ENCODE assay signal across 21 cellular contexts in genomic region chr9:116585896-116586295, GRCh38.
DNase-seq lines count a peak whose midpoint lies in the region; ATAC-seq, FAIRE-seq and TF ChIP-seq lines count a peak whose summit lies in the region.
"Had no signal": no experiment of that assay in that cellular context is flagged by ENCODE, and none has a peak within 500 bp of the region (broad histone marks: within the 10 kb centered on the region; RNA-seq: fewer than 3 reads in every experiment).

No MANE protein-coding gene starts in this region.

- peak; percentile 48 for FAIRE-seq in H54 (lab: Jason Lieb, UNC)
- FAIRE-seq: A204.1, D721Med, GM12878, H1 had no signal

- H3K14ac ChIP-seq in trophoblast cell (ENCODE audit: low read length), result no peak overlapping the region

- H2BK5ac ChIP-seq in trophoblast cell (ENCODE audit: low read depth, low read length, poor library complexity), result no peak overlapping the region

- H3K79me1 ChIP-seq in trophoblast cell (ENCODE audit: low read length), result no peaks in the 10 kb centered on the region

- DNase-seq in GM03348 (ENCODE audit: low spot score) (peak; percentile 16), H54 (ENCODE audit: insufficient read length, low spot score) (no peak), RPMI7951 (ENCODE audit: low read depth) (peak; percentile 52), myocyte (ENCODE audit: low read depth) (peak; percentile 8), trophoblast cell (no peak)
- no peak for DNase-seq in activated CD4-positive, alpha-beta T cell treated with anti-CD3 and anti-CD28 coated beads for 36 hours
- DNase-seq: BE2C; CD8-positive, alpha-beta T cell; COR-L47; DMS153; DMS79 treated with DMSO at 0.1 percent for 48 hours; GDM1; HCEC 1CT; IMR-90; KBM-7 had no signal

- H3K23ac ChIP-seq in trophoblast cell (ENCODE audit: low read length), result no peak overlapping the region

- no peak overlapping the region for H2AK5ac ChIP-seq in trophoblast cell (ENCODE audit: low read length)

- no peaks in the 10 kb centered on the region for H3K27me3 ChIP-seq in trophoblast cell (ENCODE audit: insufficient read depth, low read length)
- H3K27me3 ChIP-seq: BE2C had no signal

- no peak overlapping the region for H2AFZ ChIP-seq in trophoblast cell (ENCODE audit: insufficient read depth, low read length, poor library complexity)

- no peaks in the 10 kb centered on the region for H3K36me3 ChIP-seq in trophoblast cell (ENCODE audit: control insufficient read depth in 1 of 2, insufficient read depth in 2 of 2, low read length in 2 of 2)
- H3K36me3 ChIP-seq: BE2C had no signal

- intact Hi-C loops in activated CD4-positive, alpha-beta T cell treated with anti-CD3 and anti-CD28 coated beads for 36 hours (cut with DNase I, micrococcal nuclease), result no loop called here

- POLR2A ChIA-PET in activated CD4-positive, alpha-beta T cell treated with anti-CD3 and anti-CD28 coated beads for 36 hours (lab: Charles Lee), result no interaction called here

- no peak overlapping the region for H3K4me3 Mint-ChIP-seq in activated CD4-positive, alpha-beta T cell treated with anti-CD3 and anti-CD28 coated beads for 36 hours
- H3K4me3 Mint-ChIP-seq: CD14-positive monocyte; CD8-positive, alpha-beta T cell had no signal

- H3K9me3 Mint-ChIP-seq in activated CD4-positive, alpha-beta T cell treated with anti-CD3 and anti-CD28 coated beads for 36 hours (ENCODE audit: low read depth), result peaks cover 13% of the 10 kb centered on the region

- H3K4me1 ChIP-seq in trophoblast cell (ENCODE audit: control insufficient read depth in 1 of 2, insufficient read depth in 2 of 2, low read length in 2 of 2), result no peaks in the 10 kb centered on the region
- H3K4me1 ChIP-seq: BE2C had no signal

- no peak overlapping the region for H4K12ac ChIP-seq in trophoblast cell (ENCODE audit: low read depth, low read length)

- no peak overlapping the region for H3K4ac ChIP-seq in trophoblast cell (ENCODE audit: low read depth, low read length)

- no peak overlapping the region for H3K4me3 ChIP-seq in trophoblast cell (ENCODE audit: low read depth, low read length)
- H3K4me3 ChIP-seq: GM12878 had no signal

- no peak overlapping the region for H4K8ac ChIP-seq in trophoblast cell (ENCODE audit: low read depth, low read length)

- H2BK12ac ChIP-seq in trophoblast cell (ENCODE audit: low read length), result no peak overlapping the region

- H3K9ac ChIP-seq in trophoblast cell (ENCODE audit: low read length), result no peak overlapping the region

- no peak for TF ChIP-seq POLR2A in H54 (IDR thresholded peaks at IDR 0.05; ENCODE audit: low read depth, low read length)

- WGBS in trophoblast cell (ENCODE audit: extremely low coverage, insufficient coverage, insufficient read length), result no CpG with 5 or more reads among the region's 1 CpG

- no peak overlapping the region for H3K18ac ChIP-seq in trophoblast cell (ENCODE audit: low read length)

- CTCF ChIA-PET in activated CD4-positive, alpha-beta T cell treated with anti-CD3 and anti-CD28 coated beads for 36 hours (lab: Charles Lee), result no interaction called here

- no peaks in the 10 kb centered on the region for H3K79me2 ChIP-seq in trophoblast cell (ENCODE audit: control insufficient read depth, insufficient read depth, low read length, poor library complexity)

- H3K27ac ChIP-seq in trophoblast cell (ENCODE audit: low read depth, low read length), result no peak overlapping the region

- H2BK120ac ChIP-seq in trophoblast cell (ENCODE audit: insufficient read depth, low read length, poor library complexity), result no peak overlapping the region

- peaks cover 18% of the 10 kb centered on the region for H3K36me3 Mint-ChIP-seq in activated CD4-positive, alpha-beta T cell treated with anti-CD3 and anti-CD28 coated beads for 36 hours (ENCODE audit: low read depth)
- H3K36me3 Mint-ChIP-seq: CD14-positive monocyte had no signal

- ATAC-seq in activated CD4-positive, alpha-beta T cell treated with anti-CD3 and anti-CD28 coated beads for 36 hours, result no peak
- ATAC-seq in GM19324 (IDR thresholded peaks at IDR 0.05; ENCODE audit: low FRiP score, unreplicated experiment), result no peak
- ATAC-seq: CD8-positive, alpha-beta T cell; GM12878 had no signal

- no peaks in the 10 kb centered on the region for H3K27me3 Mint-ChIP-seq in activated CD4-positive, alpha-beta T cell treated with anti-CD3 and anti-CD28 coated beads for 36 hours

- H3K9me3 ChIP-seq in trophoblast cell (ENCODE audit: insufficient read depth, low read depth, low read length), result no peaks in the 10 kb centered on the region
- H3K9me3 ChIP-seq: BE2C had no signal

- H4K91ac ChIP-seq in trophoblast cell (ENCODE audit: low read depth, low read length), result no peak overlapping the region

- no peak overlapping the region for H3K4me2 ChIP-seq in trophoblast cell (ENCODE audit: low read length)

- H3K27ac Mint-ChIP-seq in activated CD4-positive, alpha-beta T cell treated with anti-CD3 and anti-CD28 coated beads for 36 hours, result no peak overlapping the region
- H3K27ac Mint-ChIP-seq: CD14-positive monocyte; CD8-positive, alpha-beta T cell had no signal

- no peaks in the 10 kb centered on the region for H3K4me1 Mint-ChIP-seq in activated CD4-positive, alpha-beta T cell treated with anti-CD3 and anti-CD28 coated beads for 36 hours
- H3K4me1 Mint-ChIP-seq: CD14-positive monocyte had no signal

Comparison
In these comparisons a context has a peak if more than half of its experiments do, and no peak if none do; other contexts are left out.
1. DNase-seq: peak in GM03348 (single experiment), RPMI7951 (single experiment) and myocyte (single experiment); none in H54 (single experiment), activated CD4-positive, alpha-beta T cell treated with anti-CD3 and anti-CD28 coated beads for 36 hours (single experiment) and trophoblast cell (0 of 2).